Comparison of ENCODE assay signal across 11 cellular contexts in the genomic region with DNA sequence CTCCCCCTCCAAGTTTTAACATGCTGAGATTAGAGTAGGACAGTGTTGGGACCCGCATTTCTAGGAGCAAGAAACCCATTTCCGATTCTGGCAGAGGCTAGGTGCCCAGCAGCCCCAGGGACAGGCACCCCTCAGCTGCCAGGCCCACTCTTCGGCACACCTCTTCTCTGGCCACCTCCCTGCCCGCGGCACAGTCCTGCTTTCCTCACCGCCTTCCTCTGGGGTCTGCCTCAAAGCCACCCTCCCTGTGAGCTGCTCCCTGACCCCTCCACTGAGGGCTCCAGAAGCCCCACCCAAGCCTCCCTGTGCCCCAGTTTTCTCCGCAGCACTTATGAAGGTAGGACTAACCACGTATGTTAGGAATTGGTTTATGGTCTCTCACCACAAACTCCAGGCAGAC.
DNase-seq lines count a peak whose midpoint lies in the region; ATAC-seq, FAIRE-seq and TF ChIP-seq lines count a peak whose summit lies in the region.
"Had no signal": no experiment of that assay in that cellular context is flagged by ENCODE, and none has a peak within 500 bp of the region (broad histone marks: within the 10 kb centered on the region; RNA-seq: fewer than 3 reads in every experiment).

No MANE protein-coding gene starts in this region.

- H4K20me1 ChIP-seq in GM23248 (ENCODE audit: insufficient read depth), result no peaks in the 10 kb centered on the region

- no peak for TF ChIP-seq POLR2A in H54 (IDR thresholded peaks at IDR 0.05; ENCODE audit: low read depth, low read length)

- peaks cover 42% of the 10 kb centered on the region for H3K4me1 Mint-ChIP-seq in activated T-helper 17 cell treated with anti-CD3 and anti-CD28 coated beads, Interleukin-2, amount 50 U/mL, for 72 hours

- no peak for TF ChIP-seq CTCF in lung (IDR thresholded peaks at IDR 0.05; ENCODE audit: control extremely low read depth, extremely low read depth)

- H3K36me3 Mint-ChIP-seq in activated T-helper 17 cell treated with anti-CD3 and anti-CD28 coated beads, Interleukin-2, amount 50 U/mL, for 72 hours (ENCODE audit: low read depth), result peaks cover 94% of the 10 kb centered on the region

- no peak overlapping the region for H3K4me3 Mint-ChIP-seq in activated T-helper 17 cell treated with anti-CD3 and anti-CD28 coated beads, Interleukin-2, amount 50 U/mL, for 72 hours
- H3K4me3 Mint-ChIP-seq: activated CD8-positive, alpha-beta T cell treated with anti-CD3 and anti-CD28 coated beads, Interleukin-2, amount 10 ng/mL, durations not matched to agents 7 days and 5 days had no signal

- peak overlapping the region; percentile 79 for H3K27ac Mint-ChIP-seq in activated T-helper 17 cell treated with anti-CD3 and anti-CD28 coated beads, Interleukin-2, amount 50 U/mL, for 72 hours
- H3K27ac Mint-ChIP-seq: activated CD8-positive, alpha-beta T cell treated with anti-CD3 and anti-CD28 coated beads, Interleukin-2, amount 10 ng/mL, durations not matched to agents 7 days and 5 days had no signal

- H3K27ac ChIP-seq in GM23248 (no peak overlapping the region), lung (ENCODE audit: low read depth in 1 of 2, low read length in 1 of 2) (peak overlapping the region; percentile 1 to 62), stomach smooth muscle (ENCODE audit: low read length) (peak overlapping the region; percentile 38), aorta (ENCODE audit: low read depth in 1 of 2, low read length in 2 of 2) (no peak overlapping the region)

- no peak overlapping the region for H2AFZ ChIP-seq in GM23248

- H3K9me3 Mint-ChIP-seq in activated T-helper 17 cell treated with anti-CD3 and anti-CD28 coated beads, Interleukin-2, amount 50 U/mL, for 72 hours, result no peaks in the 10 kb centered on the region

- H3K9ac ChIP-seq in GM23248, result peak overlapping the region; percentile 78
- no peak overlapping the region for H3K9ac ChIP-seq in stomach smooth muscle (ENCODE audit: low read length in 2 of 2)

- intact Hi-C loops in aorta (cut with DNase I), result no loop called here

- H3K27me3 Mint-ChIP-seq in activated T-helper 17 cell treated with anti-CD3 and anti-CD28 coated beads, Interleukin-2, amount 50 U/mL, for 72 hours, result no peaks in the 10 kb centered on the region

- H3K4me1 ChIP-seq in GM23248 (ENCODE audit: insufficient read depth) (peaks cover 41% of the 10 kb centered on the region), lung (ENCODE audit: control insufficient read depth in 2 of 2, insufficient read depth in 2 of 2, low read length in 2 of 2) (peaks cover 10 to 12% of the 10 kb centered on the region in 2 donors), stomach smooth muscle (ENCODE audit: control insufficient read depth, insufficient read depth, low read length) (peaks cover 42% of the 10 kb centered on the region), aorta (ENCODE audit: control insufficient read depth in 1 of 2, insufficient read depth in 2 of 2, low read length in 2 of 2) (no peaks in the 10 kb centered on the region)

- no peak overlapping the region for H3K4me2 ChIP-seq in GM23248 (ENCODE audit: unreplicated experiment)

- H3K9me3 ChIP-seq in GM23248 (ENCODE audit: low read depth) (no peaks in the 10 kb centered on the region), lung (ENCODE audit: control insufficient read depth in 2 of 2, insufficient read depth in 1 of 2, low read length in 1 of 2) (peaks cover 0 to 1% of the 10 kb centered on the region in 2 donors), stomach smooth muscle (ENCODE audit: control insufficient read depth in 2 of 2, low read length in 2 of 2) (no peaks in the 10 kb centered on the region), aorta (ENCODE audit: control insufficient read depth, low read length) (no peaks in the 10 kb centered on the region)

- no peak for DNase-seq in GM23248
- DNase-seq in lung (ENCODE audit: low spot score), result no peak
- no peak for DNase-seq in H54 (ENCODE audit: insufficient read length, low spot score)
- no peak for DNase-seq in aorta
- DNase-seq: activated CD8-positive, alpha-beta T cell treated with anti-CD3 and anti-CD28 coated beads, Interleukin-2, amount 10 ng/mL, durations not matched to agents 7 days and 5 days; NCI-H1417 treated with DMSO at 0.1 percent for 48 hours; NCI-H524; nucleus accumbens had no signal

- H3K36me3 ChIP-seq in GM23248 (ENCODE audit: low read depth) (no peaks in the 10 kb centered on the region), lung (ENCODE audit: control insufficient read depth in 2 of 2, insufficient read depth in 2 of 2, low read length in 2 of 2) (peaks cover 0 to 7% of the 10 kb centered on the region in 2 donors), stomach smooth muscle (ENCODE audit: control insufficient read depth in 2 of 2, insufficient read depth in 2 of 2, low read length in 2 of 2) (peaks cover 3 to 5% of the 10 kb centered on the region in 2 donors), aorta (ENCODE audit: control insufficient read depth in 1 of 2, insufficient read depth in 2 of 2, low read length in 1 of 2) (no peaks in the 10 kb centered on the region)

- in situ Hi-C loops in GM23248 (cut with MboI), result no loop called here

- H3K9me2 ChIP-seq in GM23248 (ENCODE audit: insufficient read depth), result no peaks in the 10 kb centered on the region

- 26 to 27% methylated on average over 8 of the region's 8 CpGs for WGBS in GM23248 (ENCODE audit: low coverage in 1 of 2, low lambda C conversion rate in 2 of 2, missing lambda C conversion rate in 2 of 2), 2 experiments
- 88 to 97% methylated on average over 8 of the region's 8 CpGs for WGBS in lung, 2 donors
- WGBS in aorta, 2 donors, result 92 to 95% methylated on average over 8 of the region's 8 CpGs

- H3K4me3 ChIP-seq in GM23248 (no peak overlapping the region), lung (no peak overlapping the region), stomach smooth muscle (ENCODE audit: low read length in 2 of 2) (peak overlapping the region in 1 of 2 donors; percentile 22), aorta (ENCODE audit: low read length in 2 of 2) (no peak overlapping the region)

- H3K79me2 ChIP-seq in GM23248 (ENCODE audit: insufficient read depth), result peaks cover 99% of the 10 kb centered on the region

- FAIRE-seq in H54 (lab: Jason Lieb, UNC), result no peak

- H3F3A ChIP-seq in GM23248 (ENCODE audit: insufficient read depth), result peaks cover 19% of the 10 kb centered on the region

- no peak for ATAC-seq in activated T-helper 17 cell treated with anti-CD3 and anti-CD28 coated beads, Interleukin-2, amount 50 U/mL, for 72 hours (replicated peaks)
- ATAC-seq in lung (ENCODE audit: insufficient read depth, low FRiP score) (no peak), GM21367 (IDR thresholded peaks at IDR 0.05; ENCODE audit: unreplicated experiment) (no peak), aorta (ENCODE audit: low FRiP score) (no peak)
- ATAC-seq: activated CD8-positive, alpha-beta T cell treated with anti-CD3 and anti-CD28 coated beads, Interleukin-2, amount 10 ng/mL, durations not matched to agents 7 days and 5 days had no signal

- H3K27me3 ChIP-seq in GM23248 (replicated peaks; ENCODE audit: insufficient read depth), result no peaks in the 10 kb centered on the region
- no peaks in the 10 kb centered on the region for H3K27me3 ChIP-seq in lung (ENCODE audit: control insufficient read depth, insufficient read depth)
- H3K27me3 ChIP-seq in stomach smooth muscle (ENCODE audit: control insufficient read depth in 1 of 2, insufficient read depth in 2 of 2, low read length in 2 of 2), result no peaks in the 10 kb centered on the region
- no peaks in the 10 kb centered on the region for H3K27me3 ChIP-seq in aorta (ENCODE audit: control insufficient read depth in 1 of 2, insufficient read depth in 2 of 2, low read length in 1 of 2)

Comparison
In these comparisons a context has a peak if more than half of its experiments do, and no peak if none do; other contexts are left out.
1. H3K27ac ChIP-seq: peak in lung (2 of 2) and stomach smooth muscle (single experiment); none in GM23248 (single experiment) and aorta (0 of 2).